8 cellular contexts compared by ENCODE assay signal in genomic region chr2:177212106-177212894, GRCh38.
DNase-seq lines count a peak whose midpoint lies in the region; ATAC-seq and TF ChIP-seq lines count a peak whose summit lies in the region.

Gene HNRNPA3 (plus strand): TSS chr2:177212794. CDS start chr2:177212800, 6 bp downstream.

- H3K4me3 ChIP-seq in AG10803 (ENCODE audit: low read length): peak within 1 kb of the TSS; percentile 85

- DNase-seq in AG10803 (ENCODE audit: low read depth) (peak; percentile 99), NCI-H446 (lab: John Stamatoyannopoulos, UW) (peak; percentile 97 to 99), iris pigment epithelial cell (ENCODE audit: low read depth) (peak; percentile 99)
- peak; percentile 99 for DNase-seq in activated CD4-positive, CD25-positive, alpha-beta regulatory T cell treated with anti-CD3 and anti-CD28 coated beads, Interleukin-2, amount 50 U/mL, for 16 hours (ENCODE audit: low read depth, low spot score)
- peak; percentile 99 to 100 for DNase-seq in central memory CD8-positive, alpha-beta T cell (ENCODE audit: low spot score in 2 of 2)
- DNase-seq in stimulated activated CD4-positive, alpha-beta T cell treated with anti-CD3 and anti-CD28 coated beads, Interleukin-12 subunit alpha, Interleukin-12 subunit beta, amount 100 ng/mL, for 24 hours (ENCODE audit: low read depth in 2 of 2): peak; percentile 99 to 100

- peak within 1 kb of the TSS; percentile 89 for H3K4me3 Mint-ChIP-seq in central memory CD8-positive, alpha-beta T cell

- peaks cover 34% of the 10 kb centered on the region for H3K4me1 Mint-ChIP-seq in central memory CD8-positive, alpha-beta T cell

- no peaks in the 10 kb centered on the region for H3K9me3 Mint-ChIP-seq in central memory CD8-positive, alpha-beta T cell

- H3K27me3 Mint-ChIP-seq in central memory CD8-positive, alpha-beta T cell: no peaks in the 10 kb centered on the region

- peaks cover 55% of the 10 kb centered on the region for H3K36me3 Mint-ChIP-seq in central memory CD8-positive, alpha-beta T cell (ENCODE audit: insufficient read depth)

- ATAC-seq in GM19025 (IDR thresholded peaks at IDR 0.05; ENCODE audit: low read depth, unreplicated experiment): peak; percentile 84
- ATAC-seq in HG03342 (IDR thresholded peaks at IDR 0.05; ENCODE audit: unreplicated experiment): peak; percentile 86
- peak; percentile 82 for ATAC-seq in central memory CD8-positive, alpha-beta T cell (replicated peaks; ENCODE audit: extremely low read depth, poor library complexity, severe bottlenecking)

- TF ChIP-seq CTCF in AG10803 (conservative IDR thresholded peaks at IDR 0.05; ENCODE audit: low read length): peak; percentile 39

- peak within 1 kb of the TSS; percentile 99 for H3K27ac Mint-ChIP-seq in central memory CD8-positive, alpha-beta T cell (ENCODE audit: low read depth)

Comparison
In these comparisons a context has a peak if more than half of its experiments do, and no peak if none do; other contexts are left out.
1. Peak in every context shown above with its lines: DNase-seq, ATAC-seq and H3K4me3 ChIP-seq.